Comparison of ENCODE assay signal across 25 cellular contexts in genomic region chr14:22124071-22124613, GRCh38.
DNase-seq lines count a peak whose midpoint lies in the region; ATAC-seq lines count a peak whose summit lies in the region.
"Had no signal": no experiment of that assay in that cellular context is flagged by ENCODE, and none has a peak within 500 bp of the region (broad histone marks: within the 10 kb centered on the region; RNA-seq: fewer than 3 reads in every experiment).

No MANE protein-coding gene starts in this region.

- CTCF ChIA-PET in activated CD4-positive, alpha-beta T cell treated with anti-CD3 and anti-CD28 coated beads for 36 hours (lab: Charles Lee) = interaction anchor here (1.7 kb wide), 1 partner anchor 8 kb away, joined by 11 read pairs; no protein-coding TSS in a partner anchor
- CTCF ChIA-PET in T-cell (lab: Charles Lee) = interaction anchor here in 1 of 2 donors (0.7 to 0.9 kb wide), 2 partner anchors 84 to 97 kb away, joined by 3 read pairs; no protein-coding TSS in a partner anchor

- H3K27me3 ChIP-seq in CD4-positive, CD25-positive, alpha-beta regulatory T cell (ENCODE audit: control insufficient read depth, insufficient read depth, low read length) = no peaks in the 10 kb centered on the region
- H3K27me3 ChIP-seq: ascending aorta, tibial nerve had no signal

- peak overlapping the region; percentile 60 for H3K27ac ChIP-seq in CD4-positive, CD25-positive, alpha-beta regulatory T cell (ENCODE audit: insufficient read depth, low read length, poor library complexity, severe bottlenecking)
- H3K27ac ChIP-seq: ascending aorta, cardiac muscle cell, heart right ventricle, tibial nerve had no signal

- H3K36me3 ChIP-seq in CD4-positive, CD25-positive, alpha-beta regulatory T cell (ENCODE audit: control insufficient read depth, insufficient read depth, low read length) = no peaks in the 10 kb centered on the region
- H3K36me3 ChIP-seq: ascending aorta, cardiac muscle cell, heart right ventricle, tibial nerve had no signal

- H3K9me3 Mint-ChIP-seq in activated CD4-positive, alpha-beta T cell treated with anti-CD3 and anti-CD28 coated beads for 36 hours (ENCODE audit: low read depth) = no peaks in the 10 kb centered on the region
- peaks cover 0 to 1% (median 0%) of the 10 kb centered on the region in 7 donors for H3K9me3 Mint-ChIP-seq in CD4-positive, CD25-positive, alpha-beta regulatory T cell
- H3K9me3 Mint-ChIP-seq in T-cell = no peaks in the 10 kb centered on the region
- H3K9me3 Mint-ChIP-seq in activated naive CD8-positive, alpha-beta T cell treated with anti-CD3 and anti-CD28 coated beads, Interleukin-2, amount 10 ng/mL, durations not matched to agents 7 days and 5 days = no peaks in the 10 kb centered on the region
- H3K9me3 Mint-ChIP-seq: endodermal cell had no signal

- H3K9me3 ChIP-seq in CD4-positive, CD25-positive, alpha-beta regulatory T cell (ENCODE audit: control insufficient read depth in 2 of 2, low read length in 2 of 2) = no peaks in the 10 kb centered on the region
- H3K9me3 ChIP-seq: ascending aorta, mucosa of descending colon had no signal

- H3K4me3 Mint-ChIP-seq in activated CD4-positive, alpha-beta T cell treated with anti-CD3 and anti-CD28 coated beads for 36 hours = peak overlapping the region; percentile 77
- H3K4me3 Mint-ChIP-seq in CD4-positive, CD25-positive, alpha-beta regulatory T cell = peak overlapping the region; percentile 80 to 93 (median 82)
- H3K4me3 Mint-ChIP-seq in T-cell = peak overlapping the region; percentile 70 to 86 (median 84)
- H3K4me3 Mint-ChIP-seq in activated naive CD8-positive, alpha-beta T cell treated with anti-CD3 and anti-CD28 coated beads, Interleukin-2, amount 10 ng/mL, durations not matched to agents 7 days and 5 days = peak overlapping the region; percentile 85
- H3K4me3 Mint-ChIP-seq: activated B cell treated with CpG ODN at 0.5 μM for 24 hours, endodermal cell, nephron progenitor cell had no signal

- H3K4me1 ChIP-seq in CD4-positive, CD25-positive, alpha-beta regulatory T cell (ENCODE audit: control insufficient read depth, insufficient read depth, low read length, poor library complexity, severe bottlenecking) = no peaks in the 10 kb centered on the region
- H3K4me1 ChIP-seq: ascending aorta, heart right ventricle, tibial nerve had no signal

- DNase-seq in activated CD4-positive, alpha-beta T cell treated with anti-CD3 and anti-CD28 coated beads for 36 hours = no peak
- no peak for DNase-seq in activated CD4-positive, alpha-beta T cell treated with anti-CD3 and anti-CD28 coated beads for 48 hours
- no peak for DNase-seq in CD4-positive, CD25-positive, alpha-beta regulatory T cell
- DNase-seq in T-cell = no peak
- DNase-seq in activated naive CD8-positive, alpha-beta T cell treated with anti-CD3 and anti-CD28 coated beads, Interleukin-2, amount 10 ng/mL, durations not matched to agents 7 days and 5 days = no peak
- no peak for DNase-seq in SHP77 (lab: John Stamatoyannopoulos, UW)
- DNase-seq in RPMI8226 = no peak
- DNase-seq in kidney tubule cell (ENCODE audit: low spot score) = no peak
- DNase-seq: activated B cell treated with CpG ODN at 0.5 μM for 24 hours, activated gamma-delta T cell, DMS153, endodermal cell, foreskin fibroblast, GOT3, heart right ventricle, Kasumi-1, kidney glomerular epithelial cell, mucosa of descending colon, NCI-H510A, nephron progenitor cell had no signal

- peak overlapping the region; percentile 75 for H3K4me3 ChIP-seq in CD4-positive, CD25-positive, alpha-beta regulatory T cell (ENCODE audit: low read depth, low read length)
- H3K4me3 ChIP-seq: ascending aorta, cardiac muscle cell, heart right ventricle, mucosa of descending colon, skin epidermis, tibial nerve had no signal

- peaks cover 2% of the 10 kb centered on the region for H3K36me3 Mint-ChIP-seq in activated CD4-positive, alpha-beta T cell treated with anti-CD3 and anti-CD28 coated beads for 36 hours (ENCODE audit: low read depth)
- H3K36me3 Mint-ChIP-seq in CD4-positive, CD25-positive, alpha-beta regulatory T cell = no peaks in the 10 kb centered on the region
- no peaks in the 10 kb centered on the region for H3K36me3 Mint-ChIP-seq in T-cell
- H3K36me3 Mint-ChIP-seq in activated naive CD8-positive, alpha-beta T cell treated with anti-CD3 and anti-CD28 coated beads, Interleukin-2, amount 10 ng/mL, durations not matched to agents 7 days and 5 days = no peaks in the 10 kb centered on the region

- intact Hi-C loops in activated CD4-positive, alpha-beta T cell treated with anti-CD3 and anti-CD28 coated beads for 36 hours (cut with DNase I, micrococcal nuclease) = loop anchor here (5.0 to 10.0 kb wide), 3 partner anchors 383 to 433 kb away; no protein-coding TSS in a partner anchor

- no peaks in the 10 kb centered on the region for H3K27me3 Mint-ChIP-seq in activated CD4-positive, alpha-beta T cell treated with anti-CD3 and anti-CD28 coated beads for 36 hours
- H3K27me3 Mint-ChIP-seq in CD4-positive, CD25-positive, alpha-beta regulatory T cell = peaks cover 6% of the 10 kb centered on the region
- H3K27me3 Mint-ChIP-seq in T-cell = no peaks in the 10 kb centered on the region
- H3K27me3 Mint-ChIP-seq in activated naive CD8-positive, alpha-beta T cell treated with anti-CD3 and anti-CD28 coated beads, Interleukin-2, amount 10 ng/mL, durations not matched to agents 7 days and 5 days = no peaks in the 10 kb centered on the region

- peak; percentile 32 for ATAC-seq in activated CD4-positive, alpha-beta T cell treated with anti-CD3 and anti-CD28 coated beads for 36 hours
- no peak for ATAC-seq in CD4-positive, CD25-positive, alpha-beta regulatory T cell (ENCODE audit: low read depth in 2 of 2)
- ATAC-seq in T-cell (replicated peaks in 1 of 4) = peak in 3 of 4 experiments; percentile 19 to 42 (median 41)
- ATAC-seq in activated naive CD8-positive, alpha-beta T cell treated with anti-CD3 and anti-CD28 coated beads, Interleukin-2, amount 10 ng/mL, durations not matched to agents 7 days and 5 days (ENCODE audit: low read depth) = no peak
- ATAC-seq: esophagus mucosa, heart right ventricle, mucosa of descending colon had no signal

- POLR2A ChIA-PET in activated CD4-positive, alpha-beta T cell treated with anti-CD3 and anti-CD28 coated beads for 36 hours (lab: Charles Lee) = no interaction called here
- POLR2A ChIA-PET in T-cell (lab: Charles Lee) = interaction anchor here in 1 of 2 donors (0.7 kb wide), 1 partner anchor 28 kb away, joined by 3 read pairs; no protein-coding TSS in a partner anchor
- POLR2A ChIA-PET in activated naive CD8-positive, alpha-beta T cell treated with anti-CD3 and anti-CD28 coated beads, Interleukin-2, amount 10 ng/mL, durations not matched to agents 7 days and 5 days (lab: Charles Lee) = interaction anchor here (1.1 to 3.3 kb wide), 4 partner anchors 391 to 432 kb away, joined by 3 to 13 read pairs (median 3); no protein-coding TSS in a partner anchor

- peak overlapping the region; percentile 92 for H3K27ac Mint-ChIP-seq in activated CD4-positive, alpha-beta T cell treated with anti-CD3 and anti-CD28 coated beads for 36 hours
- H3K27ac Mint-ChIP-seq in CD4-positive, CD25-positive, alpha-beta regulatory T cell = peak overlapping the region in 2 of 3 donors; percentile 79 to 87
- peak overlapping the region; percentile 89 to 94 for H3K27ac Mint-ChIP-seq in T-cell
- peak overlapping the region; percentile 90 for H3K27ac Mint-ChIP-seq in activated naive CD8-positive, alpha-beta T cell treated with anti-CD3 and anti-CD28 coated beads, Interleukin-2, amount 10 ng/mL, durations not matched to agents 7 days and 5 days
- H3K27ac Mint-ChIP-seq: activated B cell treated with CpG ODN at 0.5 μM for 24 hours, endodermal cell, nephron progenitor cell had no signal

- H3K4me1 Mint-ChIP-seq in activated CD4-positive, alpha-beta T cell treated with anti-CD3 and anti-CD28 coated beads for 36 hours = peaks cover 13% of the 10 kb centered on the region
- peaks cover 0 to 9% (median 4%) of the 10 kb centered on the region in 4 donors for H3K4me1 Mint-ChIP-seq in CD4-positive, CD25-positive, alpha-beta regulatory T cell
- H3K4me1 Mint-ChIP-seq in T-cell = peaks cover 15 to 17% (median 16%) of the 10 kb centered on the region in 3 donors
- H3K4me1 Mint-ChIP-seq in activated naive CD8-positive, alpha-beta T cell treated with anti-CD3 and anti-CD28 coated beads, Interleukin-2, amount 10 ng/mL, durations not matched to agents 7 days and 5 days = peaks cover 9% of the 10 kb centered on the region
- H3K4me1 Mint-ChIP-seq: endodermal cell, nephron progenitor cell had no signal

Comparison
In these comparisons a context has a peak if more than half of its experiments do, and no peak if none do; other contexts are left out.
1. ATAC-seq: peak in activated CD4-positive, alpha-beta T cell treated with anti-CD3 and anti-CD28 coated beads for 36 hours (single experiment) and T-cell (3 of 4); none in CD4-positive, CD25-positive, alpha-beta regulatory T cell (0 of 2) and activated naive CD8-positive, alpha-beta T cell treated with anti-CD3 and anti-CD28 coated beads, Interleukin-2, amount 10 ng/mL, durations not matched to agents 7 days and 5 days (single experiment).
2. Peak in every context shown above with its lines, with median percentiles within 50 percentile points of each other: H3K27ac Mint-ChIP-seq and H3K4me3 Mint-ChIP-seq.